Comparison of ENCODE assay signal across 13 cellular contexts in genomic region chr6:139519571-139520031, GRCh38.
DNase-seq lines count a peak whose midpoint lies in the region; ATAC-seq lines count a peak whose summit lies in the region.
"Had no signal": no experiment of that assay in that cellular context is flagged by ENCODE, and none has a peak within 500 bp of the region (broad histone marks: within the 10 kb centered on the region; RNA-seq: fewer than 3 reads in every experiment).

No MANE protein-coding gene starts in this region.

- ATAC-seq in HG03280 (IDR thresholded peaks at IDR 0.05; ENCODE audit: unreplicated experiment): no peak
- no peak for ATAC-seq in HG02759 (IDR thresholded peaks at IDR 0.05; ENCODE audit: unreplicated experiment)

- no peak overlapping the region for H2BK120ac ChIP-seq in trophoblast cell (ENCODE audit: insufficient read depth, low read length, poor library complexity)

- H3K79me2 ChIP-seq in trophoblast cell (ENCODE audit: control insufficient read depth, insufficient read depth, low read length, poor library complexity): no peaks in the 10 kb centered on the region

- no peak overlapping the region for H3K4ac ChIP-seq in trophoblast cell (ENCODE audit: low read depth, low read length)

- no peak overlapping the region for H2BK5ac ChIP-seq in trophoblast cell (ENCODE audit: low read depth, low read length, poor library complexity)

- no peak overlapping the region for H3K27ac ChIP-seq in trophoblast cell (ENCODE audit: low read depth, low read length)

- no peak overlapping the region for H2AFZ ChIP-seq in trophoblast cell (ENCODE audit: insufficient read depth, low read length, poor library complexity)

- H3K23ac ChIP-seq in trophoblast cell (ENCODE audit: low read length): peak overlapping the region; percentile 19

- no peak overlapping the region for H4K91ac ChIP-seq in trophoblast cell (ENCODE audit: low read depth, low read length)

- no peak overlapping the region for H3K9ac ChIP-seq in trophoblast cell (ENCODE audit: low read length)

- no CpG with 5 or more reads among the region's 5 CpGs for WGBS in trophoblast cell (ENCODE audit: extremely low coverage, insufficient coverage, insufficient read length)

- no peak overlapping the region for H3K4me2 ChIP-seq in trophoblast cell (ENCODE audit: low read length)

- peaks cover 3% of the 10 kb centered on the region in 2 experiments for H3K4me1 ChIP-seq in trophoblast cell (ENCODE audit: control insufficient read depth in 1 of 2, insufficient read depth in 2 of 2, low read length in 2 of 2)

- no peak overlapping the region for H4K8ac ChIP-seq in trophoblast cell (ENCODE audit: low read depth, low read length)

- no peaks in the 10 kb centered on the region for H3K9me3 ChIP-seq in trophoblast cell (ENCODE audit: insufficient read depth, low read depth, low read length)

- peaks cover 6% of the 10 kb centered on the region for H3K79me1 ChIP-seq in trophoblast cell (ENCODE audit: low read length)

- no peak overlapping the region for H3K14ac ChIP-seq in trophoblast cell (ENCODE audit: low read length)

- no peaks in the 10 kb centered on the region for H3K36me3 ChIP-seq in trophoblast cell (ENCODE audit: control insufficient read depth in 1 of 2, insufficient read depth in 2 of 2, low read length in 2 of 2)

- no peak overlapping the region for H2AK5ac ChIP-seq in trophoblast cell (ENCODE audit: low read length)

- no peak overlapping the region for H4K12ac ChIP-seq in trophoblast cell (ENCODE audit: low read depth, low read length)

- H3K4me3 ChIP-seq in trophoblast cell (ENCODE audit: low read depth, low read length): no peak overlapping the region

- H3K18ac ChIP-seq in trophoblast cell (ENCODE audit: low read length): no peak overlapping the region

- no peaks in the 10 kb centered on the region for H3K27me3 ChIP-seq in trophoblast cell (ENCODE audit: insufficient read depth, low read length)

- no peak overlapping the region for H2BK12ac ChIP-seq in trophoblast cell (ENCODE audit: low read length)

- DNase-seq in EH (ENCODE audit: low read depth) (peak; percentile 90), NCI-H226 (peak; percentile 55), fibroblast of peridontal ligament (ENCODE audit: extremely low read depth) (peak; percentile 85), trophoblast cell (peak in 1 of 2 donors; percentile 77), NCI-H345 (lab: John Stamatoyannopoulos, UW) (no peak)
- no peak for DNase-seq in activated CD8-positive, alpha-beta memory T cell treated with anti-CD3 and anti-CD28 coated beads, Interleukin-2, amount 50 U/mL, for 48 hours
- DNase-seq: activated CD4-positive, alpha-beta T cell treated with anti-CD3 and anti-CD28 coated beads, Interleukin-2, amount 10 ng/mL, durations not matched to agents 24 days and 14 days; aorta; NCI-H146; NCI-H524 treated with DMSO at 0.1 percent for 48 hours; stimulated activated CD4-positive, alpha-beta T cell treated with anti-CD3 and anti-CD28 coated beads, Interleukin-4, amount 100 ng/mL, for 1 hour had no signal

Comparison
In these comparisons a context has a peak if more than half of its experiments do, and no peak if none do; other contexts are left out.
1. DNase-seq: peak in EH (single experiment), NCI-H226 (single experiment) and fibroblast of peridontal ligament (single experiment); none in activated CD8-positive, alpha-beta memory T cell treated with anti-CD3 and anti-CD28 coated beads, Interleukin-2, amount 50 U/mL, for 48 hours (single experiment) and NCI-H345 (single experiment).